1 cellular context compared by ENCODE assay signal in the genomic region with DNA sequence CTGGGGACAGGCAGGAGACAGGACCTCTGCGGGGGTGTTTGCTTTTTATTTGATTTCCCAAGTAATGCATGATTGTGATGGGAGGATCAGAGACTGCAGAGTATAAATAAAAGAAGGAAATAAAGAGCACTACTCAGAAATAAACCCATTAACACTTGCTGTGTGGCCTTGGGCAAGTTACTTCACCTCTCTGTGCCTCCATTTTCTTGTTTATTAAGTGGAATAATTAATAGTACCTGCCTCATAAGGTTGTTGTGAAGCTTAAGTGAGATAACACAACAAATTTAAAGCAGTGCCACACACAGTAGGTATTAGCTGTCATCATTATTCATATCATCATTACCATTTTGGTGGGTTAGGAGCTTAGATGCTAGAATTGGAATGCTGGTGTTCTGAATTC.
TF ChIP-seq lines count a peak whose summit lies in the region.

No MANE protein-coding gene starts in this region.

TF ChIP-seq in GM23338, 12 proteins besides CTCF, POLR2A, EP300 and RAD21 (continued from another document):
- TF ChIP-seq ZNF462 (CRISPR knock-in tag; IDR thresholded peaks at IDR 0.05) (no peak), CREB1 (CRISPR knock-in tag; IDR thresholded peaks at IDR 0.05; ENCODE audit: low read depth) (no peak)
